1 cellular context compared by ENCODE assay signal in the genomic region with DNA sequence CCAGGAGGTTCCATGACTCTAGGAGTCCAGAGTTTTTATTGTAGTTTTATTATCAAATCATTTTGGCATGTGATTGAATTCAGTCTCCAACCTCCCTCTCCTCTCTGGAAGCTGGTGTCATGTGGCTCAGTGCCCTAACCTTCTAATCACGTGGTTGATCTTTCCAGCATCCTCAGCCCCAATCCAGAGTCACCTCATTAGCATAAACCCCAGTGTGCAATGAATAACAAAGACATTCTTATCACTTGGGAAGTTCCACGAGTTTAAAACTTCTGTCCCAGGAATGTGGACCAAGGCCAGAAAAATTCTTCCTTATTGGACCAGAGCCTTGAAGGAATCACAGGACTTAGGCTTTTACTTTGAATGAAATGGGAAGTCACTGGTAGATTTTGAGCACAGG.
A peak's percentile ranks its signal among the peaks of the same experiment; 100 is the strongest.
TF ChIP-seq lines count a peak whose summit lies in the region.

No MANE protein-coding gene starts in this region.

TF ChIP-seq in GM23338, 12 proteins besides CTCF, POLR2A, EP300 and RAD21 (continued from another document):
- TF ChIP-seq, protein P1, sequence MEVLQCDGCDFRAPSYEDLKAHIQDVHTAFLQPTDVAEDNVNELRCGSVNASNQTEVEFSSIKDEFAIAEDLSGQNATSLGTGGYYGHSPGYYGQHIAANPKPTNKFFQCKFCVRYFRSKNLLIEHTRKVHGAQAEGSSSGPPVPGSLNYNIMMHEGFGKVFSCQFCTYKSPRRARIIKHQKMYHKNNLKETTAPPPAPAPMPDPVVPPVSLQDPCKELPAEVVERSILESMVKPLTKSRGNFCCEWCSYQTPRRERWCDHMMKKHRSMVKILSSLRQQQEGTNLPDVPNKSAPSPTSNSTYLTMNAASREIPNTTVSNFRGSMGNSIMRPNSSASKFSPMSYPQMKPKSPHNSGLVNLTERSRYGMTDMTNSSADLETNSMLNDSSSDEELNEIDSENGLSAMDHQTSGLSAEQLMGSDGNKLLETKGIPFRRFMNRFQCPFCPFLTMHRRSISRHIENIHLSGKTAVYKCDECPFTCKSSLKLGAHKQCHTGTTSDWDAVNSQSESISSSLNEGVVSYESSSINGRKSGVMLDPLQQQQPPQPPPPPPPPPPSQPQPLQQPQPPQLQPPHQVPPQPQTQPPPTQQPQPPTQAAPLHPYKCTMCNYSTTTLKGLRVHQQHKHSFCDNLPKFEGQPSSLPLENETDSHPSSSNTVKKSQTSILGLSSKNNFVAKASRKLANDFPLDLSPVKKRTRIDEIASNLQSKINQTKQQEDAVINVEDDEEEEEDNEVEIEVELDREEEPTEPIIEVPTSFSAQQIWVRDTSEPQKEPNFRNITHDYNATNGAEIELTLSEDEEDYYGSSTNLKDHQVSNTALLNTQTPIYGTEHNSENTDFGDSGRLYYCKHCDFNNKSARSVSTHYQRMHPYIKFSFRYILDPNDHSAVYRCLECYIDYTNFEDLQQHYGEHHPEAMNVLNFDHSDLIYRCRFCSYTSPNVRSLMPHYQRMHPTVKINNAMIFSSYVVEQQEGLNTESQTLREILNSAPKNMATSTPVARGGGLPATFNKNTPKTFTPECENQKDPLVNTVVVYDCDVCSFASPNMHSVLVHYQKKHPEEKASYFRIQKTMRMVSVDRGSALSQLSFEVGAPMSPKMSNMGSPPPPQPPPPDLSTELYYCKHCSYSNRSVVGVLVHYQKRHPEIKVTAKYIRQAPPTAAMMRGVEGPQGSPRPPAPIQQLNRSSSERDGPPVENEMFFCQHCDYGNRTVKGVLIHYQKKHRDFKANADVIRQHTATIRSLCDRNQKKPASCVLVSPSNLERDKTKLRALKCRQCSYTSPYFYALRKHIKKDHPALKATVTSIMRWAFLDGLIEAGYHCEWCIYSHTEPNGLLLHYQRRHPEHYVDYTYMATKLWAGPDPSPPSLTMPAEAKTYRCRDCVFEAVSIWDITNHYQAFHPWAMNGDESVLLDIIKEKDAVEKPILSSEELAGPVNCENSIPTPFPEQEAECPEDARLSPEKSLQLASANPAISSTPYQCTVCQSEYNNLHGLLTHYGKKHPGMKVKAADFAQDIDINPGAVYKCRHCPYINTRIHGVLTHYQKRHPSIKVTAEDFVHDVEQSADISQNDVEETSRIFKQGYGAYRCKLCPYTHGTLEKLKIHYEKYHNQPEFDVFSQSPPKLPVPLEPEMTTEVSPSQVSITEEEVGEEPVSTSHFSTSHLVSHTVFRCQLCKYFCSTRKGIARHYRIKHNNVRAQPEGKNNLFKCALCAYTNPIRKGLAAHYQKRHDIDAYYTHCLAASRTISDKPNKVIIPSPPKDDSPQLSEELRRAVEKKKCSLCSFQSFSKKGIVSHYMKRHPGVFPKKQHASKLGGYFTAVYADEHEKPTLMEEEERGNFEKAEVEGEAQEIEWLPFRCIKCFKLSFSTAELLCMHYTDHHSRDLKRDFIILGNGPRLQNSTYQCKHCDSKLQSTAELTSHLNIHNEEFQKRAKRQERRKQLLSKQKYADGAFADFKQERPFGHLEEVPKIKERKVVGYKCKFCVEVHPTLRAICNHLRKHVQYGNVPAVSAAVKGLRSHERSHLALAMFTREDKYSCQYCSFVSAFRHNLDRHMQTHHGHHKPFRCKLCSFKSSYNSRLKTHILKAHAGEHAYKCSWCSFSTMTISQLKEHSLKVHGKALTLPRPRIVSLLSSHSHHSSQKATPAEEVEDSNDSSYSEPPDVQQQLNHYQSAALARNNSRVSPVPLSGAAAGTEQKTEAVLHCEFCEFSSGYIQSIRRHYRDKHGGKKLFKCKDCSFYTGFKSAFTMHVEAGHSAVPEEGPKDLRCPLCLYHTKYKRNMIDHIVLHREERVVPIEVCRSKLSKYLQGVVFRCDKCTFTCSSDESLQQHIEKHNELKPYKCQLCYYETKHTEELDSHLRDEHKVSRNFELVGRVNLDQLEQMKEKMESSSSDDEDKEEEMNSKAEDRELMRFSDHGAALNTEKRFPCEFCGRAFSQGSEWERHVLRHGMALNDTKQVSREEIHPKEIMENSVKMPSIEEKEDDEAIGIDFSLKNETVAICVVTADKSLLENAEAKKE (CRISPR knock-in tag; IDR thresholded peaks at IDR 0.05) = peak; percentile 45; the same call in 1 of the 2 replicates
TF ChIP-seq in GM23338: peak in this region for 2.
